In the genomic region with DNA sequence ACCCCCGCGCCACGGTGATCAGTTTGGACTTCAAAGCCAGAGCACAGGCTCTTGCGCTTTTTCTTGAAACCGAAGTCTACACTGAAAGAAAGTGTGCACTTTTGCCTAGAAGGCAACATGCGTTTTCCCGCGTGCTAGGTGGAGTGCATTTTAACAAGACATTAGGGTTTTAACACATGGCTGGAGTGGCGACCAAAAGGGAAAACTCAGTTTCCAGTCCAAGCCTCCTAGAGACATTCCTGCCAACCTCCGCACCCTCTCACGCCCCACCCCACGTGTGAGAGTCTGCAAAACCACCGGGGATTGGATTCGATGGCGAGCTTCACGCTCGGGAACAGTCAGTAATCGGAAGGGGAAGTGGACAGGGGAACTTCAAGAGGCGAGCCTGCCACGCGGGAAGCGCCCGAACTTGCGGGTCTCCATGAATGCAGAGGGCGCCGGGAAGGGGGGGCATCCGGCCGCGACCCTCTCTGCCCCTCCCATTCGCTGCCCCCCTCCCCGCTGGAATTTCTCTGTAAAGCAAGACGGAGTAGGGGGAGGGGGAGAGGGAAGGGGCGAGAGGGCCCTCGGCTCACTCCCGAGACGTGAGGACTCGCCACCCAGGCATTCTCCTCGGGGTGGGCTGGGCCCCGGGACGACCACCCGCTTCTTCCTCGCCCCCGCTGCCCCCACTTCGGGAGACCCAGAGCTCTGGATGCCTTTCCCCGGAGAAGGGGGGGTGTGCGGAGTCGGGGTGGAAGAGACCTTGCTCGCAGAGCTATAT, we compare ENCODE assay signal across 1 cellular context.
A peak's percentile ranks its signal among the peaks of the same experiment; 100 is the strongest.
TF ChIP-seq lines count a peak whose summit lies in the region.

No MANE protein-coding gene starts in this region.

TF ChIP-seq in K562, 482 proteins besides CTCF, POLR2A, EP300 and RAD21 (continued from another document and continues in another):
- TF ChIP-seq, protein P1, sequence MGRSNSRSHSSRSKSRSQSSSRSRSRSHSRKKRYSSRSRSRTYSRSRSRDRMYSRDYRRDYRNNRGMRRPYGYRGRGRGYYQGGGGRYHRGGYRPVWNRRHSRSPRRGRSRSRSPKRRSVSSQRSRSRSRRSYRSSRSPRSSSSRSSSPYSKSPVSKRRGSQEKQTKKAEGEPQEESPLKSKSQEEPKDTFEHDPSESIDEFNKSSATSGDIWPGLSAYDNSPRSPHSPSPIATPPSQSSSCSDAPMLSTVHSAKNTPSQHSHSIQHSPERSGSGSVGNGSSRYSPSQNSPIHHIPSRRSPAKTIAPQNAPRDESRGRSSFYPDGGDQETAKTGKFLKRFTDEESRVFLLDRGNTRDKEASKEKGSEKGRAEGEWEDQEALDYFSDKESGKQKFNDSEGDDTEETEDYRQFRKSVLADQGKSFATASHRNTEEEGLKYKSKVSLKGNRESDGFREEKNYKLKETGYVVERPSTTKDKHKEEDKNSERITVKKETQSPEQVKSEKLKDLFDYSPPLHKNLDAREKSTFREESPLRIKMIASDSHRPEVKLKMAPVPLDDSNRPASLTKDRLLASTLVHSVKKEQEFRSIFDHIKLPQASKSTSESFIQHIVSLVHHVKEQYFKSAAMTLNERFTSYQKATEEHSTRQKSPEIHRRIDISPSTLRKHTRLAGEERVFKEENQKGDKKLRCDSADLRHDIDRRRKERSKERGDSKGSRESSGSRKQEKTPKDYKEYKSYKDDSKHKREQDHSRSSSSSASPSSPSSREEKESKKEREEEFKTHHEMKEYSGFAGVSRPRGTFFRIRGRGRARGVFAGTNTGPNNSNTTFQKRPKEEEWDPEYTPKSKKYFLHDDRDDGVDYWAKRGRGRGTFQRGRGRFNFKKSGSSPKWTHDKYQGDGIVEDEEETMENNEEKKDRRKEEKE (IDR thresholded peaks at IDR 0.05; ENCODE audit: borderline replicate concordance in 1 of 2, control insufficient read depth in 1 of 2, low read depth in 2 of 2, low read length in 1 of 2) = no peak
- TF ChIP-seq ZNF384 (IDR thresholded peaks at IDR 0.05; ENCODE audit: low read depth, low read length) = no peak
- no peak for TF ChIP-seq PHF21A (IDR thresholded peaks at IDR 0.05; ENCODE audit: borderline replicate concordance, low read depth)
- TF ChIP-seq, protein P2, sequence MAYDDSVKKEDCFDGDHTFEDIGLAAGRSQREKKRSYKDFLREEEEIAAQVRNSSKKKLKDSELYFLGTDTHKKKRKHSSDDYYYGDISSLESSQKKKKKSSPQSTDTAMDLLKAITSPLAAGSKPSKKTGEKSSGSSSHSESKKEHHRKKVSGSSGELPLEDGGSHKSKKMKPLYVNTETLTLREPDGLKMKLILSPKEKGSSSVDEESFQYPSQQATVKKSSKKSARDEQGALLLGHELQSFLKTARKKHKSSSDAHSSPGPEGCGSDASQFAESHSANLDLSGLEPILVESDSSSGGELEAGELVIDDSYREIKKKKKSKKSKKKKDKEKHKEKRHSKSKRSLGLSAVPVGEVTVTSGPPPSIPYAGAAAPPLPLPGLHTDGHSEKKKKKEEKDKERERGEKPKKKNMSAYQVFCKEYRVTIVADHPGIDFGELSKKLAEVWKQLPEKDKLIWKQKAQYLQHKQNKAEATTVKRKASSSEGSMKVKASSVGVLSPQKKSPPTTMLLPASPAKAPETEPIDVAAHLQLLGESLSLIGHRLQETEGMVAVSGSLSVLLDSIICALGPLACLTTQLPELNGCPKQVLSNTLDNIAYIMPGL (CRISPR knock-in tag; IDR thresholded peaks at IDR 0.05) = no peak
- no peak for TF ChIP-seq CBFB (CRISPR knock-in tag; IDR thresholded peaks at IDR 0.05)
- TF ChIP-seq, protein P3, sequence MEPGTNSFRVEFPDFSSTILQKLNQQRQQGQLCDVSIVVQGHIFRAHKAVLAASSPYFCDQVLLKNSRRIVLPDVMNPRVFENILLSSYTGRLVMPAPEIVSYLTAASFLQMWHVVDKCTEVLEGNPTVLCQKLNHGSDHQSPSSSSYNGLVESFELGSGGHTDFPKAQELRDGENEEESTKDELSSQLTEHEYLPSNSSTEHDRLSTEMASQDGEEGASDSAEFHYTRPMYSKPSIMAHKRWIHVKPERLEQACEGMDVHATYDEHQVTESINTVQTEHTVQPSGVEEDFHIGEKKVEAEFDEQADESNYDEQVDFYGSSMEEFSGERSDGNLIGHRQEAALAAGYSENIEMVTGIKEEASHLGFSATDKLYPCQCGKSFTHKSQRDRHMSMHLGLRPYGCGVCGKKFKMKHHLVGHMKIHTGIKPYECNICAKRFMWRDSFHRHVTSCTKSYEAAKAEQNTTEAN (CRISPR knock-in tag; IDR thresholded peaks at IDR 0.05) = no peak
- TF ChIP-seq CAMTA2 (CRISPR knock-in tag; conservative IDR thresholded peaks at IDR 0.05) = no peak
- no peak for TF ChIP-seq TAL1 (IDR thresholded peaks at IDR 0.05)
- TF ChIP-seq RBFOX2 (IDR thresholded peaks at IDR 0.05; ENCODE audit: low read depth, low read length) = peak; percentile 43
- TF ChIP-seq, protein P4, sequence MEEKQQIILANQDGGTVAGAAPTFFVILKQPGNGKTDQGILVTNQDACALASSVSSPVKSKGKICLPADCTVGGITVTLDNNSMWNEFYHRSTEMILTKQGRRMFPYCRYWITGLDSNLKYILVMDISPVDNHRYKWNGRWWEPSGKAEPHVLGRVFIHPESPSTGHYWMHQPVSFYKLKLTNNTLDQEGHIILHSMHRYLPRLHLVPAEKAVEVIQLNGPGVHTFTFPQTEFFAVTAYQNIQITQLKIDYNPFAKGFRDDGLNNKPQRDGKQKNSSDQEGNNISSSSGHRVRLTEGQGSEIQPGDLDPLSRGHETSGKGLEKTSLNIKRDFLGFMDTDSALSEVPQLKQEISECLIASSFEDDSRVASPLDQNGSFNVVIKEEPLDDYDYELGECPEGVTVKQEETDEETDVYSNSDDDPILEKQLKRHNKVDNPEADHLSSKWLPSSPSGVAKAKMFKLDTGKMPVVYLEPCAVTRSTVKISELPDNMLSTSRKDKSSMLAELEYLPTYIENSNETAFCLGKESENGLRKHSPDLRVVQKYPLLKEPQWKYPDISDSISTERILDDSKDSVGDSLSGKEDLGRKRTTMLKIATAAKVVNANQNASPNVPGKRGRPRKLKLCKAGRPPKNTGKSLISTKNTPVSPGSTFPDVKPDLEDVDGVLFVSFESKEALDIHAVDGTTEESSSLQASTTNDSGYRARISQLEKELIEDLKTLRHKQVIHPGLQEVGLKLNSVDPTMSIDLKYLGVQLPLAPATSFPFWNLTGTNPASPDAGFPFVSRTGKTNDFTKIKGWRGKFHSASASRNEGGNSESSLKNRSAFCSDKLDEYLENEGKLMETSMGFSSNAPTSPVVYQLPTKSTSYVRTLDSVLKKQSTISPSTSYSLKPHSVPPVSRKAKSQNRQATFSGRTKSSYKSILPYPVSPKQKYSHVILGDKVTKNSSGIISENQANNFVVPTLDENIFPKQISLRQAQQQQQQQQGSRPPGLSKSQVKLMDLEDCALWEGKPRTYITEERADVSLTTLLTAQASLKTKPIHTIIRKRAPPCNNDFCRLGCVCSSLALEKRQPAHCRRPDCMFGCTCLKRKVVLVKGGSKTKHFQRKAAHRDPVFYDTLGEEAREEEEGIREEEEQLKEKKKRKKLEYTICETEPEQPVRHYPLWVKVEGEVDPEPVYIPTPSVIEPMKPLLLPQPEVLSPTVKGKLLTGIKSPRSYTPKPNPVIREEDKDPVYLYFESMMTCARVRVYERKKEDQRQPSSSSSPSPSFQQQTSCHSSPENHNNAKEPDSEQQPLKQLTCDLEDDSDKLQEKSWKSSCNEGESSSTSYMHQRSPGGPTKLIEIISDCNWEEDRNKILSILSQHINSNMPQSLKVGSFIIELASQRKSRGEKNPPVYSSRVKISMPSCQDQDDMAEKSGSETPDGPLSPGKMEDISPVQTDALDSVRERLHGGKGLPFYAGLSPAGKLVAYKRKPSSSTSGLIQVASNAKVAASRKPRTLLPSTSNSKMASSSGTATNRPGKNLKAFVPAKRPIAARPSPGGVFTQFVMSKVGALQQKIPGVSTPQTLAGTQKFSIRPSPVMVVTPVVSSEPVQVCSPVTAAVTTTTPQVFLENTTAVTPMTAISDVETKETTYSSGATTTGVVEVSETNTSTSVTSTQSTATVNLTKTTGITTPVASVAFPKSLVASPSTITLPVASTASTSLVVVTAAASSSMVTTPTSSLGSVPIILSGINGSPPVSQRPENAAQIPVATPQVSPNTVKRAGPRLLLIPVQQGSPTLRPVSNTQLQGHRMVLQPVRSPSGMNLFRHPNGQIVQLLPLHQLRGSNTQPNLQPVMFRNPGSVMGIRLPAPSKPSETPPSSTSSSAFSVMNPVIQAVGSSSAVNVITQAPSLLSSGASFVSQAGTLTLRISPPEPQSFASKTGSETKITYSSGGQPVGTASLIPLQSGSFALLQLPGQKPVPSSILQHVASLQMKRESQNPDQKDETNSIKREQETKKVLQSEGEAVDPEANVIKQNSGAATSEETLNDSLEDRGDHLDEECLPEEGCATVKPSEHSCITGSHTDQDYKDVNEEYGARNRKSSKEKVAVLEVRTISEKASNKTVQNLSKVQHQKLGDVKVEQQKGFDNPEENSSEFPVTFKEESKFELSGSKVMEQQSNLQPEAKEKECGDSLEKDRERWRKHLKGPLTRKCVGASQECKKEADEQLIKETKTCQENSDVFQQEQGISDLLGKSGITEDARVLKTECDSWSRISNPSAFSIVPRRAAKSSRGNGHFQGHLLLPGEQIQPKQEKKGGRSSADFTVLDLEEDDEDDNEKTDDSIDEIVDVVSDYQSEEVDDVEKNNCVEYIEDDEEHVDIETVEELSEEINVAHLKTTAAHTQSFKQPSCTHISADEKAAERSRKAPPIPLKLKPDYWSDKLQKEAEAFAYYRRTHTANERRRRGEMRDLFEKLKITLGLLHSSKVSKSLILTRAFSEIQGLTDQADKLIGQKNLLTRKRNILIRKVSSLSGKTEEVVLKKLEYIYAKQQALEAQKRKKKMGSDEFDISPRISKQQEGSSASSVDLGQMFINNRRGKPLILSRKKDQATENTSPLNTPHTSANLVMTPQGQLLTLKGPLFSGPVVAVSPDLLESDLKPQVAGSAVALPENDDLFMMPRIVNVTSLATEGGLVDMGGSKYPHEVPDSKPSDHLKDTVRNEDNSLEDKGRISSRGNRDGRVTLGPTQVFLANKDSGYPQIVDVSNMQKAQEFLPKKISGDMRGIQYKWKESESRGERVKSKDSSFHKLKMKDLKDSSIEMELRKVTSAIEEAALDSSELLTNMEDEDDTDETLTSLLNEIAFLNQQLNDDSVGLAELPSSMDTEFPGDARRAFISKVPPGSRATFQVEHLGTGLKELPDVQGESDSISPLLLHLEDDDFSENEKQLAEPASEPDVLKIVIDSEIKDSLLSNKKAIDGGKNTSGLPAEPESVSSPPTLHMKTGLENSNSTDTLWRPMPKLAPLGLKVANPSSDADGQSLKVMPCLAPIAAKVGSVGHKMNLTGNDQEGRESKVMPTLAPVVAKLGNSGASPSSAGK (IDR thresholded peaks at IDR 0.05) = peak; percentile 88
- peak; percentile 35; the same call in 1 of the 2 replicates for TF ChIP-seq LEF1 (IDR thresholded peaks at IDR 0.05)
- TF ChIP-seq, protein P5, sequence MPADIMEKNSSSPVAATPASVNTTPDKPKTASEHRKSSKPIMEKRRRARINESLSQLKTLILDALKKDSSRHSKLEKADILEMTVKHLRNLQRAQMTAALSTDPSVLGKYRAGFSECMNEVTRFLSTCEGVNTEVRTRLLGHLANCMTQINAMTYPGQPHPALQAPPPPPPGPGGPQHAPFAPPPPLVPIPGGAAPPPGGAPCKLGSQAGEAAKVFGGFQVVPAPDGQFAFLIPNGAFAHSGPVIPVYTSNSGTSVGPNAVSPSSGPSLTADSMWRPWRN (IDR thresholded peaks at IDR 0.05; ENCODE audit: low read depth) = no peak
- no peak for TF ChIP-seq ILF3 (IDR thresholded peaks at IDR 0.05; ENCODE audit: borderline replicate concordance)
- TF ChIP-seq, protein P6, sequence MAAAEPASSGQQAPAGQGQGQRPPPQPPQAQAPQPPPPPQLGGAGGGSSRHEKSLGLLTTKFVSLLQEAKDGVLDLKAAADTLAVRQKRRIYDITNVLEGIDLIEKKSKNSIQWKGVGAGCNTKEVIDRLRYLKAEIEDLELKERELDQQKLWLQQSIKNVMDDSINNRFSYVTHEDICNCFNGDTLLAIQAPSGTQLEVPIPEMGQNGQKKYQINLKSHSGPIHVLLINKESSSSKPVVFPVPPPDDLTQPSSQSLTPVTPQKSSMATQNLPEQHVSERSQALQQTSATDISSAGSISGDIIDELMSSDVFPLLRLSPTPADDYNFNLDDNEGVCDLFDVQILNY (CRISPR knock-in tag; IDR thresholded peaks at IDR 0.05) = no peak
- TF ChIP-seq, protein P7, sequence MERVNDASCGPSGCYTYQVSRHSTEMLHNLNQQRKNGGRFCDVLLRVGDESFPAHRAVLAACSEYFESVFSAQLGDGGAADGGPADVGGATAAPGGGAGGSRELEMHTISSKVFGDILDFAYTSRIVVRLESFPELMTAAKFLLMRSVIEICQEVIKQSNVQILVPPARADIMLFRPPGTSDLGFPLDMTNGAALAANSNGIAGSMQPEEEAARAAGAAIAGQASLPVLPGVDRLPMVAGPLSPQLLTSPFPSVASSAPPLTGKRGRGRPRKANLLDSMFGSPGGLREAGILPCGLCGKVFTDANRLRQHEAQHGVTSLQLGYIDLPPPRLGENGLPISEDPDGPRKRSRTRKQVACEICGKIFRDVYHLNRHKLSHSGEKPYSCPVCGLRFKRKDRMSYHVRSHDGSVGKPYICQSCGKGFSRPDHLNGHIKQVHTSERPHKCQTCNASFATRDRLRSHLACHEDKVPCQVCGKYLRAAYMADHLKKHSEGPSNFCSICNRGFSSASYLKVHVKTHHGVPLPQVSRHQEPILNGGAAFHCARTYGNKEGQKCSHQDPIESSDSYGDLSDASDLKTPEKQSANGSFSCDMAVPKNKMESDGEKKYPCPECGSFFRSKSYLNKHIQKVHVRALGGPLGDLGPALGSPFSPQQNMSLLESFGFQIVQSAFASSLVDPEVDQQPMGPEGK (CRISPR knock-in tag; IDR thresholded peaks at IDR 0.05; ENCODE audit: borderline replicate concordance) = no peak
- TF ChIP-seq FOS (IDR thresholded peaks at IDR 0.05; ENCODE audit: extremely low read depth, insufficient read length) = no peak
- TF ChIP-seq CCNT2 (IDR thresholded peaks at IDR 0.05; ENCODE audit: borderline replicate concordance, extremely low read depth, insufficient read length, low read depth, low read length) = no peak
- TF ChIP-seq, protein P8, sequence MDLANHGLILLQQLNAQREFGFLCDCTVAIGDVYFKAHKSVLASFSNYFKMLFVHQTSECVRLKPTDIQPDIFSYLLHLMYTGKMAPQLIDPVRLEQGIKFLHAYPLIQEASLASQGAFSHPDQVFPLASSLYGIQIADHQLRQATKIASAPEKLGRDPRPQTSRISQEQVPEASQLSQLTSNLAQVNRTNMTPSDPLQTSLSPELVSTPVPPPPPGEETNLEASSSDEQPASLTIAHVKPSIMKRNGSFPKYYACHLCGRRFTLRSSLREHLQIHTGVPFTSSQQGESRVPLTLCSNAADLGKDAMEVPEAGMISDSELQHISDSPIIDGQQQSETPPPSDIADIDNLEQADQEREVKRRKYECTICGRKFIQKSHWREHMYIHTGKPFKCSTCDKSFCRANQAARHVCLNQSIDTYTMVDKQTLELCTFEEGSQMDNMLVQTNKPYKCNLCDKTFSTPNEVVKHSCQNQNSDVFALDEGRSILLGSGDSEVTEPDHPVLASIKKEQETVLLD (IDR thresholded peaks at IDR 0.05) = no peak
- no peak for TF ChIP-seq FOXJ2 (tag; IDR thresholded peaks at IDR 0.05)
- TF ChIP-seq ARID2 (IDR thresholded peaks at IDR 0.05) = no peak
- TF ChIP-seq, protein P9, sequence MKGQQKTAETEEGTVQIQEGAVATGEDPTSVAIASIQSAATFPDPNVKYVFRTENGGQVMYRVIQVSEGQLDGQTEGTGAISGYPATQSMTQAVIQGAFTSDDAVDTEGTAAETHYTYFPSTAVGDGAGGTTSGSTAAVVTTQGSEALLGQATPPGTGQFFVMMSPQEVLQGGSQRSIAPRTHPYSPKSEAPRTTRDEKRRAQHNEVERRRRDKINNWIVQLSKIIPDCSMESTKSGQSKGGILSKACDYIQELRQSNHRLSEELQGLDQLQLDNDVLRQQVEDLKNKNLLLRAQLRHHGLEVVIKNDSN (CRISPR knock-in tag; IDR thresholded peaks at IDR 0.05) = no peak
